ENCODE assay signal across 8 cellular contexts in the genomic region with DNA sequence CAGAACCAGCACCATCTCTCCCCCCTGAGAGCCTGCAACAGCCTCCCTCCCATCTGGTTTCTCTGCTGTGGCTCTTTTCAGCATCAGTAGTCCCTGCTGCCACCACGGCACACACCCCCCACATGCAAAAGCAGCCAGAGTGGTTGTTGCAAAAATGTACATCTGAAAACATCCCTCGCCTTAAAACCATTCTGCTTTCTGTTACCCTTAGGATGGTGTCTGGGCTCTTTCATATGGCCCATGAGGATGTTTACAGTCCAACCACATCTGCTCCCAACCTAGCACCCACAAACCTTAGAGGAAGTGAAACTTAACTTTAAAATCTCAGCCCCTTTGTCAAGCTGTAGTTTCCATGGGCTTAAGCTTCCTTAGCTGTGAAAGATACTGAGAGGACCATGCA. TPM values are rescaled to one million over a fixed set of nuclear protein-coding genes. Genes with fewer than 3 reads are reported as not detected.
A peak's percentile ranks its signal among the peaks of the same experiment; 100 is the strongest.
DNase-seq lines count a peak whose midpoint lies in the region; ATAC-seq lines count a peak whose summit lies in the region.

No MANE protein-coding gene starts in this region.

- H4K5ac ChIP-seq in mesendoderm (ENCODE audit: low read length): no peak overlapping the region

- no peak overlapping the region for H3K27ac ChIP-seq in mesendoderm (ENCODE audit: low read depth, low read length)
- no peak overlapping the region for H3K27ac ChIP-seq in aorta (ENCODE audit: low read depth in 1 of 2, low read length in 2 of 2)

- no peak overlapping the region for H2BK120ac ChIP-seq in mesendoderm (ENCODE audit: low read depth, low read length)

- intact Hi-C loops in aorta (cut with DNase I): loop anchor here (5.0 to 10.0 kb wide), 4 partner anchors 74 to 276 kb away; a partner anchor contains a TSS

- no peaks in the 10 kb centered on the region for H3K9me3 ChIP-seq in aorta (ENCODE audit: control insufficient read depth, low read length)

- H3K79me2 ChIP-seq in mesendoderm (ENCODE audit: control insufficient read depth, insufficient read depth, low read length): peaks cover 2% of the 10 kb centered on the region

- no peaks in the 10 kb centered on the region for H3K9me3 Mint-ChIP-seq in activated naive CD8-positive, alpha-beta T cell treated with anti-CD3 and anti-CD28 coated beads, Interleukin-2, amount 10 ng/mL, durations not matched to agents 7 days and 5 days

- POLR2A ChIA-PET in activated naive CD8-positive, alpha-beta T cell treated with anti-CD3 and anti-CD28 coated beads, Interleukin-2, amount 10 ng/mL, durations not matched to agents 7 days and 5 days (lab: Charles Lee): interaction anchor here (0.7 to 2.5 kb wide), 7 partner anchors 10 to 298 kb away, joined by 3 to 15 read pairs (median 5); a partner anchor contains a TSS

- ATAC-seq in GM19468 (IDR thresholded peaks at IDR 0.05; ENCODE audit: extremely low read depth, unreplicated experiment) (peak; percentile 83), HG03521 (IDR thresholded peaks at IDR 0.05; ENCODE audit: unreplicated experiment) (peak; percentile 71), aorta (ENCODE audit: low FRiP score) (no peak)
- peak; percentile 81 for ATAC-seq in activated naive CD8-positive, alpha-beta T cell treated with anti-CD3 and anti-CD28 coated beads, Interleukin-2, amount 10 ng/mL, durations not matched to agents 7 days and 5 days (ENCODE audit: low read depth)

- no CpG with 5 or more reads among the region's 2 CpGs for WGBS in mesendoderm (ENCODE audit: extremely low coverage, insufficient coverage, low lambda C conversion rate)
- WGBS in aorta, 2 donors: 23 to 35% methylated on average over 2 of the region's 2 CpGs

- H4K8ac ChIP-seq in mesendoderm (ENCODE audit: low read depth, low read length): no peak overlapping the region

- DNase-seq in GF-D8 (lab: John Stamatoyannopoulos, UW) (peak; percentile 4), mesendoderm (no peak), ureter (ENCODE audit: low spot score) (peak; percentile 6), aorta (no peak)
- DNase-seq in activated naive CD8-positive, alpha-beta T cell treated with anti-CD3 and anti-CD28 coated beads, Interleukin-2, amount 10 ng/mL, durations not matched to agents 7 days and 5 days: no peak
- no peak for DNase-seq in effector CD4-positive, alpha-beta T cell

- H3K4me1 Mint-ChIP-seq in activated naive CD8-positive, alpha-beta T cell treated with anti-CD3 and anti-CD28 coated beads, Interleukin-2, amount 10 ng/mL, durations not matched to agents 7 days and 5 days: peaks cover 38% of the 10 kb centered on the region

- no peaks in the 10 kb centered on the region for H3K36me3 ChIP-seq in mesendoderm (ENCODE audit: control insufficient read depth, insufficient read depth, low read length)
- H3K36me3 ChIP-seq in aorta (ENCODE audit: control insufficient read depth in 1 of 2, insufficient read depth in 2 of 2, low read length in 1 of 2): no peaks in the 10 kb centered on the region

- H2BK5ac ChIP-seq in mesendoderm (ENCODE audit: low read length): no peak overlapping the region

- peaks cover 9% of the 10 kb centered on the region for H3K79me1 ChIP-seq in mesendoderm (ENCODE audit: low read length)

- peak overlapping the region; percentile 87 for H3K27ac Mint-ChIP-seq in activated naive CD8-positive, alpha-beta T cell treated with anti-CD3 and anti-CD28 coated beads, Interleukin-2, amount 10 ng/mL, durations not matched to agents 7 days and 5 days

- H3K27me3 ChIP-seq in mesendoderm (ENCODE audit: insufficient read depth, low read length, poor library complexity) (no peaks in the 10 kb centered on the region), aorta (ENCODE audit: control insufficient read depth in 1 of 2, insufficient read depth in 2 of 2, low read length in 1 of 2) (no peaks in the 10 kb centered on the region)

- H3K18ac ChIP-seq in mesendoderm (ENCODE audit: low read length): no peak overlapping the region

- H3K56ac ChIP-seq in mesendoderm (ENCODE audit: low read length): no peak overlapping the region

- peaks cover 46% of the 10 kb centered on the region for H3K27me3 Mint-ChIP-seq in activated naive CD8-positive, alpha-beta T cell treated with anti-CD3 and anti-CD28 coated beads, Interleukin-2, amount 10 ng/mL, durations not matched to agents 7 days and 5 days

- no peak overlapping the region for H2BK15ac ChIP-seq in mesendoderm (replicated peaks; ENCODE audit: low read depth)

- H3K9ac ChIP-seq in mesendoderm (ENCODE audit: low read length): no peak overlapping the region

- H3K4ac ChIP-seq in mesendoderm (ENCODE audit: low read depth, low read length): no peak overlapping the region

- H3K23ac ChIP-seq in mesendoderm (ENCODE audit: low read length): no peak overlapping the region

- H3K4me2 ChIP-seq in mesendoderm (ENCODE audit: low read length): peak overlapping the region; percentile 100

- no peaks in the 10 kb centered on the region for H3K36me3 Mint-ChIP-seq in activated naive CD8-positive, alpha-beta T cell treated with anti-CD3 and anti-CD28 coated beads, Interleukin-2, amount 10 ng/mL, durations not matched to agents 7 days and 5 days

- H3K4me3 ChIP-seq in mesendoderm (ENCODE audit: low read length) (no peak overlapping the region), aorta (ENCODE audit: low read length in 2 of 2) (no peak overlapping the region)

- H3K4me3 Mint-ChIP-seq in activated naive CD8-positive, alpha-beta T cell treated with anti-CD3 and anti-CD28 coated beads, Interleukin-2, amount 10 ng/mL, durations not matched to agents 7 days and 5 days: peak overlapping the region; percentile 86

- no peaks in the 10 kb centered on the region for H3K4me1 ChIP-seq in mesendoderm (ENCODE audit: control insufficient read depth, low read depth, low read length)
- no peaks in the 10 kb centered on the region for H3K4me1 ChIP-seq in aorta (ENCODE audit: control insufficient read depth in 1 of 2, insufficient read depth in 2 of 2, low read length in 2 of 2)

- no peak overlapping the region for H2AK5ac ChIP-seq in mesendoderm (ENCODE audit: low read length)

RNA-seq across cellular contexts. Expression of a gene that starts 0.8 kb away (rescaled TPM):
- 1 to 10 TPM; 2.7 to 4.5 TPM for total RNA-seq in activated naive CD8-positive, alpha-beta T cell treated with anti-CD3 and anti-CD28 coated beads, Interleukin-2, amount 10 ng/mL, durations not matched to agents 7 days and 5 days
- polyA plus RNA-seq in mesendoderm (2013, experiment 1 of 2): 0.44 TPM
- 0.39 TPM for polyA plus RNA-seq in mesendoderm (2013, experiment 2 of 2)
- total RNA-seq in ureter (19.7 TPM), aorta (10 to 100 TPM in 1 of 2 donors, 1 to 10 TPM in 1; 3.6 to 11.6 TPM)
- polyA plus RNA-seq in aorta: 10 to 100 TPM in 1 of 2 donors, 1 to 10 TPM in 1; 1.8 to 15.0 TPM

RNA-seq across cellular contexts. Expression of a gene that starts 0.9 kb away (rescaled TPM):
- 10 to 100 TPM; 25.1 to 28.1 TPM for total RNA-seq in activated naive CD8-positive, alpha-beta T cell treated with anti-CD3 and anti-CD28 coated beads, Interleukin-2, amount 10 ng/mL, durations not matched to agents 7 days and 5 days
- 12.0 TPM for polyA plus RNA-seq in mesendoderm (2013, experiment 1 of 2)
- polyA plus RNA-seq in mesendoderm (2013, experiment 2 of 2): 12.0 TPM
- total RNA-seq in ureter (92.2 TPM), aorta (10 to 100 TPM; 52.3 to 62.2 TPM)
- 10 to 100 TPM; 14.7 to 66.3 TPM for polyA plus RNA-seq in aorta

RNA-seq across cellular contexts. Expression of a gene that starts 45.1 kb away (rescaled TPM):
- 10 to 100 TPM; 15.8 to 16.5 TPM for total RNA-seq in activated naive CD8-positive, alpha-beta T cell treated with anti-CD3 and anti-CD28 coated beads, Interleukin-2, amount 10 ng/mL, durations not matched to agents 7 days and 5 days
- polyA plus RNA-seq in mesendoderm (2013, experiment 1 of 2): 13.7 TPM
- 13.9 TPM for polyA plus RNA-seq in mesendoderm (2013, experiment 2 of 2)
- total RNA-seq in ureter (32.1 TPM), aorta (100 to 1,000 TPM in 1 of 2 donors, 10 to 100 TPM in 1; 41.9 to 117 TPM)
- polyA plus RNA-seq in aorta: 10 to 100 TPM; 15.8 to 27.3 TPM

RNA-seq across cellular contexts. Expression of a gene that starts 56.5 kb away (rescaled TPM):
- 10 to 100 TPM; 38.5 to 39.4 TPM for total RNA-seq in activated naive CD8-positive, alpha-beta T cell treated with anti-CD3 and anti-CD28 coated beads, Interleukin-2, amount 10 ng/mL, durations not matched to agents 7 days and 5 days
- polyA plus RNA-seq in mesendoderm (2013, experiment 1 of 2): 30.5 TPM
- polyA plus RNA-seq in mesendoderm (2013, experiment 2 of 2): 30.2 TPM
- total RNA-seq in ureter (58.4 TPM), aorta (10 to 100 TPM; 27.0 to 39.3 TPM)
- polyA plus RNA-seq in aorta: 10 to 100 TPM; 17.3 to 29.7 TPM

RNA-seq across cellular contexts. Expression of a gene that starts 56.6 kb away (rescaled TPM):
- total RNA-seq in activated naive CD8-positive, alpha-beta T cell treated with anti-CD3 and anti-CD28 coated beads, Interleukin-2, amount 10 ng/mL, durations not matched to agents 7 days and 5 days: under 1 TPM; 0.08 to 0.11 TPM
- 0.07 TPM for polyA plus RNA-seq in mesendoderm (2013, experiment 1 of 2)
- 0.07 TPM for polyA plus RNA-seq in mesendoderm (2013, experiment 2 of 2)
- total RNA-seq in ureter: 34.5 TPM
- under 1 TPM; 0.16 to 0.93 TPM for total RNA-seq in aorta
- not detected for polyA plus RNA-seq in aorta

Comparison
In these comparisons a context has a peak if more than half of its experiments do, and no peak if none do; other contexts are left out.
1. DNase-seq: peak in GF-D8 (single experiment) and ureter (single experiment); none in activated naive CD8-positive, alpha-beta T cell treated with anti-CD3 and anti-CD28 coated beads, Interleukin-2, amount 10 ng/mL, durations not matched to agents 7 days and 5 days (single experiment), mesendoderm (single experiment), aorta (0 of 2) and effector CD4-positive, alpha-beta T cell (single experiment).